In genomic region chr11:17389205-17389956, GRCh38 we compare ENCODE assay signal across 8 cellular contexts.
DNase-seq lines count a peak whose midpoint lies in the region; ATAC-seq and TF ChIP-seq lines count a peak whose summit lies in the region.

No MANE protein-coding gene starts in this region.

- TF ChIP-seq CTCF in GM13976 (IDR thresholded peaks at IDR 0.05; ENCODE audit: borderline replicate concordance, control extremely low read depth, extremely low read depth, insufficient read depth, missing control alignments), result peak; percentile 67

- ATAC-seq in HG02981 (IDR thresholded peaks at IDR 0.05; ENCODE audit: unreplicated experiment), result peak; percentile 48

- in situ Hi-C loops in GM13976 (cut with MboI; ENCODE audit: low sequenced_read_pairs, unreplicated experiment), result no loop called here

- peak; percentile 92 for DNase-seq in GM13976 (ENCODE audit: low spot score)
- peak; percentile 80 for DNase-seq in NCI-H2107 (lab: John Stamatoyannopoulos, UW)
- DNase-seq in activated CD4-positive, CD25-positive, alpha-beta regulatory T cell treated with anti-CD3 and anti-CD28 coated beads, Interleukin-2, amount 50 U/mL, for 16 hours (ENCODE audit: low read depth, low spot score), result peak; percentile 60
- peak; percentile 71 for DNase-seq in central memory CD4-positive, alpha-beta T cell
- peak; percentile 36 for DNase-seq in kidney glomerular epithelial cell (lab: John Stamatoyannopoulos, UW)
- peak; percentile 78 to 83 for DNase-seq in stimulated activated CD4-positive, alpha-beta T cell treated with anti-CD3 and anti-CD28 coated beads, Interleukin-1b, Interleukin-23, amount 100 ng/mL, for 4 hours (ENCODE audit: low read depth in 2 of 2)
- DNase-seq in GOT3 (lab: John Stamatoyannopoulos, UW), result no peak
